ENCODE assay signal across 19 cellular contexts in the genomic region with DNA sequence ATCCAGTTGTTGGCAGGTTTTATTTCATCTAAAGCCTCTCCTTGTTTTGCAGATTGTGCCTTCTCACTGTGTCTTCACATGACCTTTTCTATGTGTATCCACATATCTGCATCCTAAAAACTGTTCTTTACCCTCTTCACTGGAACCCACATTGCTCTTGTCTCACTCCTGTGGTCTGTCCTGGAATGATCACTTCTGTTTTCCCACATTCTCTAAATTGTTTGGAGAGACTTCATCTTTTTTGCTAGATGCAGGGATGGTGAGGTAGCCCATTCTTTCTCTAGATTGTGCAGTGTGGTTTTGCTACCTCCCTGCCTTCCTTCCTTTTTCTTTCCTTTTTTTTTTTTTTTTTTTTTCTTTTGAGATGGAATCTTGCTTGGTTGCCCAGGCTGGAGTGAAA.
DNase-seq lines count a peak whose midpoint lies in the region; FAIRE-seq and TF ChIP-seq lines count a peak whose summit lies in the region.
"Had no signal": no experiment of that assay in that cellular context is flagged by ENCODE, and none has a peak within 500 bp of the region (broad histone marks: within the 10 kb centered on the region; RNA-seq: fewer than 3 reads in every experiment).

No MANE protein-coding gene starts in this region.

- no peak overlapping the region for H3K4me3 ChIP-seq in astrocyte (ENCODE audit: insufficient read depth, low read depth, low read length)
- H3K4me3 ChIP-seq: GM12878 had no signal

- H3K9me3 Mint-ChIP-seq in astrocyte (ENCODE audit: unreplicated experiment), result peaks cover 9% of the 10 kb centered on the region

- H3K36me3 Mint-ChIP-seq in astrocyte (ENCODE audit: low read depth, unreplicated experiment), result no peaks in the 10 kb centered on the region

- FAIRE-seq in astrocyte (lab: Jason Lieb, UNC), result no peak
- FAIRE-seq: GM12878 had no signal

- peak overlapping the region; percentile 80 for H3K27ac Mint-ChIP-seq in astrocyte (ENCODE audit: unreplicated experiment)
- H3K27ac Mint-ChIP-seq: H9 had no signal

- H3K4me3 Mint-ChIP-seq in astrocyte (ENCODE audit: unreplicated experiment), result no peak overlapping the region
- H3K4me3 Mint-ChIP-seq: H9 had no signal

- no peak overlapping the region for H3K9ac ChIP-seq in astrocyte (ENCODE audit: low read length)
- H3K9ac ChIP-seq: SK-N-SH had no signal

- DNase-seq in GM03348 (ENCODE audit: low spot score), result peak; percentile 56
- DNase-seq in astrocyte (ENCODE audit: low read depth), result peak; percentile 81
- DNase-seq in myocyte (ENCODE audit: low read depth), result peak; percentile 6
- DNase-seq in T1000 (lab: John Stamatoyannopoulos, UW), result no peak
- DNase-seq in hypothalamus (lab: John Stamatoyannopoulos, UW), result no peak
- DNase-seq in RKO (ENCODE audit: low spot score), result no peak
- DNase-seq in effector CD4-positive, alpha-beta T cell, result no peak
- DNase-seq: ACHN; H9; NCI-H1092; NCI-H1436; NCI-H187 treated with DMSO at 0.1 percent for 48 hours; NCI-H510A; NCI-H748 treated with DMSO at 0.1 percent for 48 hours; NK-92 treated with Interleukin-12 subunit alpha and Interleukin-12 subunit beta, amount 100 ng/mL, for 24 hours; SIG-M5; SK-N-SH had no signal

- H2AFZ ChIP-seq in astrocyte (ENCODE audit: low read depth, low read length), result no peak overlapping the region

- H3K9me3 ChIP-seq in astrocyte (ENCODE audit: insufficient read depth, low read depth, low read length), result no peaks in the 10 kb centered on the region
- H3K9me3 ChIP-seq: SK-N-SH had no signal

- H3K79me2 ChIP-seq in astrocyte (ENCODE audit: insufficient read depth, low read length), result no peaks in the 10 kb centered on the region

- no peak for TF ChIP-seq CTCF in astrocyte (IDR thresholded peaks at IDR 0.05; ENCODE audit: insufficient read depth, low read depth, low read length)

- H3K4me1 ChIP-seq in astrocyte (ENCODE audit: insufficient read depth, low read length), result no peaks in the 10 kb centered on the region

- H3K27me3 Mint-ChIP-seq in astrocyte (ENCODE audit: low read depth, unreplicated experiment), result no peaks in the 10 kb centered on the region

- H3K27ac ChIP-seq in astrocyte (ENCODE audit: low read depth, low read length), result no peak overlapping the region
- H3K27ac ChIP-seq: C4-2B had no signal

- no peaks in the 10 kb centered on the region for H4K20me1 ChIP-seq in astrocyte (ENCODE audit: insufficient read depth, low read length)

- no peaks in the 10 kb centered on the region for H3K36me3 ChIP-seq in astrocyte (ENCODE audit: insufficient read depth, low read length)

- peaks cover 7% of the 10 kb centered on the region for H3K4me1 Mint-ChIP-seq in astrocyte (ENCODE audit: low read depth, unreplicated experiment)
- H3K4me1 Mint-ChIP-seq: H9 had no signal

- H3K4me2 ChIP-seq in astrocyte (ENCODE audit: low read length), result no peak overlapping the region
- H3K4me2 ChIP-seq: SK-N-SH had no signal

- H3K27me3 ChIP-seq in astrocyte (ENCODE audit: insufficient read depth, low read length), result no peaks in the 10 kb centered on the region

Comparison
In these comparisons a context has a peak if more than half of its experiments do, and no peak if none do; other contexts are left out.
1. DNase-seq: peak in GM03348 (single experiment), astrocyte (single experiment) and myocyte (single experiment); none in T1000 (single experiment), hypothalamus (0 of 51), RKO (single experiment) and effector CD4-positive, alpha-beta T cell (single experiment).